Comparison of ENCODE assay signal across 12 cellular contexts in the genomic region with DNA sequence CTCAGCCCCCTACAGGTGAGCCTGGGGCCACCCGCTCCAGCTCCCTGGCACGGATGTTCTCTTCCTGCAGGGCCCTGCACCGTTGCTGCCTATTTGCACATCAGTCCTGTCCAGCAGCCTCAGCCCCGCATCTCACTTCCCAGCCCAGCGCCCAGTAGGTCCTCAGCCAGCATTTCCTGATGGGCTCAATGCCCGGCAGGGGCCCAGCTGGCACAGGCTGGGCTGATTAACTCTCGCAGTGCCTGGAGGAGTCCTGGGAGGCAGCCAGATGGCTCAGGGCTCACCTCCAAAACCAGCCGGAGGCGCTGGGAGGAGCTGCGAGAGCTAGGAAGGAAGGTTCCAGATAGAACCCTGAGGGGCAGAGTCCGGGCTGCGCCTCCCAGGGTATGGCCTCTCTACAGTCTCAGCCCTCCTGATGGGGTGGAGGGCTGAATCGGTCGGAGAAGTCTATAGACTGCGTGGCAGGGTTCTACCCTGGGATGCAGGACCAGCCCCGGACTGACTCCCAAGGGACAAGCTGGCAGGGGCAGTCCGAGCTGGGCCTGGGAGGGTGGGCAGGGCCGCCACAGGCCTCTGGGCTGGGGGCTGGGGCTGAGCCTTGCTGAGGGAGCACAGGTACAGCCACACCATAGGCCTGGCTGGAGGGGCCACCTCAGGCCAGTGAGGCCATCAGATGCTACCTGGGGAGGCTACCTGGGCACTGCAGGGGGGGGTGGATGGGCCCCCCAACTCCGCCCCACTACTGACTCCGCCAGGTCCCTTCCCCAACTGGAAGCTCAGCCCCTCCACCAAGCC. TPM values are rescaled to one million over a fixed set of nuclear protein-coding genes. Genes with fewer than 3 reads are reported as not detected.
DNase-seq lines count a peak whose midpoint lies in the region; ATAC-seq and TF ChIP-seq lines count a peak whose summit lies in the region.
"Had no signal": no experiment of that assay in that cellular context is flagged by ENCODE, and none has a peak within 500 bp of the region (broad histone marks: within the 10 kb centered on the region; RNA-seq: fewer than 3 reads in every experiment).

No MANE protein-coding gene starts in this region.

- H3K27ac Mint-ChIP-seq in WTC11 = no peak overlapping the region
- H3K27ac Mint-ChIP-seq: stimulated activated memory B cell treated with anti-CD40 and anti-IgM and Interleukin-4, amounts not matched to agents 10 μg/mL and 1 μg/mL and 100 μg/mL, for 72 hours had no signal

- peaks cover 18% of the 10 kb centered on the region for H3K4me1 Mint-ChIP-seq in WTC11

- H3K4me3 Mint-ChIP-seq in WTC11 = no peak overlapping the region
- H3K4me3 Mint-ChIP-seq: stimulated activated memory B cell treated with anti-CD40 and anti-IgM and Interleukin-4, amounts not matched to agents 10 μg/mL and 1 μg/mL and 100 μg/mL, for 72 hours had no signal

- H3K27ac ChIP-seq in 22Rv1 (peak overlapping the region; percentile 89), psoas muscle (no peak overlapping the region)
- H3K27ac ChIP-seq: HL-60 had no signal

- in situ Hi-C loops in GM13976 (cut with MboI; ENCODE audit: low sequenced_read_pairs, unreplicated experiment) = no loop called here

- H3K36me3 ChIP-seq in MG63 = no peaks in the 10 kb centered on the region
- H3K36me3 ChIP-seq in psoas muscle (ENCODE audit: insufficient read depth in 1 of 2, low read depth in 1 of 2) = no peaks in the 10 kb centered on the region

- CTCF ChIA-PET in WTC11 (lab: Charles Lee) = interaction anchor here (0.8 to 2.6 kb wide), 7 partner anchors 10 to 122 kb away, joined by 3 to 30 read pairs (median 10); no protein-coding TSS in a partner anchor

- H3K36me3 Mint-ChIP-seq in WTC11 = no peaks in the 10 kb centered on the region
- H3K36me3 Mint-ChIP-seq: stimulated activated memory B cell treated with anti-CD40 and anti-IgM and Interleukin-4, amounts not matched to agents 10 μg/mL and 1 μg/mL and 100 μg/mL, for 72 hours had no signal

- H3K27me3 ChIP-seq in MG63 (no peaks in the 10 kb centered on the region), psoas muscle (ENCODE audit: insufficient read depth in 3 of 3, low read length in 2 of 3) (no peaks in the 10 kb centered on the region)

- no peaks in the 10 kb centered on the region; the same call in 1 of the 2 replicates for H3K27me3 Mint-ChIP-seq in WTC11 (ENCODE audit: low read depth)
- H3K27me3 Mint-ChIP-seq: stimulated activated memory B cell treated with anti-CD40 and anti-IgM and Interleukin-4, amounts not matched to agents 10 μg/mL and 1 μg/mL and 100 μg/mL, for 72 hours had no signal

- no peaks in the 10 kb centered on the region for H3K4me1 ChIP-seq in psoas muscle

- POLR2A ChIA-PET in WTC11 (lab: Charles Lee) = no interaction called here

- no peak overlapping the region for H3K4me3 ChIP-seq in MG63
- H3K4me3 ChIP-seq in psoas muscle = no peak overlapping the region

- DNase-seq in MG63 (peak; percentile 87), WTC11 (ENCODE audit: low spot score) (no peak), left ventricle myocardium superior (peak; percentile 60), inferior parietal cortex (ENCODE audit: extremely low spot score) (no peak), psoas muscle (no peak), GM13976 (ENCODE audit: low spot score) (no peak), DMS53 (lab: John Stamatoyannopoulos, UW) (no peak)
- DNase-seq: activated CD8-positive, alpha-beta memory T cell treated with anti-CD3 and anti-CD28 coated beads, Interleukin-2, amount 50 U/mL, for 4 hours; NCI-H2107 had no signal

- H3K9me3 Mint-ChIP-seq in WTC11 = no peaks in the 10 kb centered on the region
- H3K9me3 Mint-ChIP-seq: stimulated activated memory B cell treated with anti-CD40 and anti-IgM and Interleukin-4, amounts not matched to agents 10 μg/mL and 1 μg/mL and 100 μg/mL, for 72 hours had no signal

- peak; percentile 46 for ATAC-seq in WTC11
- peak; percentile 50 for ATAC-seq in left ventricle myocardium superior
- ATAC-seq in psoas muscle = no peak
- ATAC-seq: stimulated activated memory B cell treated with anti-CD40 and anti-IgM and Interleukin-4, amounts not matched to agents 10 μg/mL and 1 μg/mL and 100 μg/mL, for 72 hours had no signal

- intact Hi-C loops in left ventricle myocardium superior (cut with micrococcal nuclease) (no loop called here), psoas muscle (cut with DNase I) (no loop called here)

- WGBS in psoas muscle, 3 donors = 48 to 49% (median 49%) methylated on average over 17 to 20 of the region's 20 CpGs

- H3K9me3 ChIP-seq in MG63 = no peaks in the 10 kb centered on the region
- no peaks in the 10 kb centered on the region for H3K9me3 ChIP-seq in psoas muscle

- TF ChIP-seq CTCF in 22Rv1 (IDR thresholded peaks at IDR 0.05) = 0 out of 2 replicates have a peak, but pooled peaks have one; percentile 14
- no peak for TF ChIP-seq CTCF in WTC11 (IDR thresholded peaks at IDR 0.05)
- no peak for TF ChIP-seq CTCF in psoas muscle (IDR thresholded peaks at IDR 0.05)
- no peak for TF ChIP-seq CTCF in GM13976 (IDR thresholded peaks at IDR 0.05; ENCODE audit: borderline replicate concordance, control extremely low read depth, extremely low read depth, insufficient read depth, missing control alignments)

TF ChIP-seq in WTC11, 78 proteins besides CTCF, POLR2A, EP300 and RAD21:
- no peak for TF ChIP-seq NFE2L1 (CRISPR knock-in tag; IDR thresholded peaks at IDR 0.05)
- no peak for TF ChIP-seq ZNF671 (CRISPR knock-in tag; IDR thresholded peaks at IDR 0.05)
- TF ChIP-seq ZBTB21 (CRISPR knock-in tag; IDR thresholded peaks at IDR 0.05; ENCODE audit: borderline replicate concordance) = no peak
- no peak for TF ChIP-seq TP53 (CRISPR knock-in tag; IDR thresholded peaks at IDR 0.05)
- TF ChIP-seq FOXP1 (CRISPR knock-in tag; IDR thresholded peaks at IDR 0.05; ENCODE audit: borderline replicate concordance) = no peak
- no peak for TF ChIP-seq SOX15 (CRISPR knock-in tag; IDR thresholded peaks at IDR 0.05)
- no peak for TF ChIP-seq GRHL2 (CRISPR knock-in tag; IDR thresholded peaks at IDR 0.05; ENCODE audit: insufficient replicate concordance, severe bottlenecking)
- TF ChIP-seq KAT7 (CRISPR knock-in tag; IDR thresholded peaks at IDR 0.05; ENCODE audit: borderline replicate concordance) = no peak
- no peak for TF ChIP-seq ELF4 (CRISPR knock-in tag; IDR thresholded peaks at IDR 0.05; ENCODE audit: low read depth)

RNA-seq across cellular contexts. Expression of a gene that starts 19.2 kb away (rescaled TPM):
- total RNA-seq in MG63 (2014; rRNA removed; shearing (Covaris generic); ENCODE audit: low replicate concordance) = 31.7 and 43.6 TPM in 2 replicates
- total RNA-seq in WTC11 (2021) (119 to 128 TPM (median 124 TPM) in 3 replicates), left ventricle myocardium superior (54.9 TPM), psoas muscle (10 to 100 TPM; 19.7 to 48.7 (median 23.8) TPM)
- polyA plus RNA-seq in psoas muscle = 10 to 100 TPM in 2 of 3 donors, 1 to 10 TPM in 1; 7.3 to 11.0 (median 10.4) TPM

Comparison
In these comparisons a context has a peak if more than half of its experiments do, and no peak if none do; other contexts are left out.
1. DNase-seq: peak in MG63 (single experiment) and left ventricle myocardium superior (single experiment); none in WTC11 (single experiment), inferior parietal cortex (single experiment), psoas muscle (0 of 2), GM13976 (single experiment) and DMS53 (single experiment).
2. ATAC-seq: peak in WTC11 (single experiment) and left ventricle myocardium superior (single experiment); none in psoas muscle (0 of 4).